In the genomic region with DNA sequence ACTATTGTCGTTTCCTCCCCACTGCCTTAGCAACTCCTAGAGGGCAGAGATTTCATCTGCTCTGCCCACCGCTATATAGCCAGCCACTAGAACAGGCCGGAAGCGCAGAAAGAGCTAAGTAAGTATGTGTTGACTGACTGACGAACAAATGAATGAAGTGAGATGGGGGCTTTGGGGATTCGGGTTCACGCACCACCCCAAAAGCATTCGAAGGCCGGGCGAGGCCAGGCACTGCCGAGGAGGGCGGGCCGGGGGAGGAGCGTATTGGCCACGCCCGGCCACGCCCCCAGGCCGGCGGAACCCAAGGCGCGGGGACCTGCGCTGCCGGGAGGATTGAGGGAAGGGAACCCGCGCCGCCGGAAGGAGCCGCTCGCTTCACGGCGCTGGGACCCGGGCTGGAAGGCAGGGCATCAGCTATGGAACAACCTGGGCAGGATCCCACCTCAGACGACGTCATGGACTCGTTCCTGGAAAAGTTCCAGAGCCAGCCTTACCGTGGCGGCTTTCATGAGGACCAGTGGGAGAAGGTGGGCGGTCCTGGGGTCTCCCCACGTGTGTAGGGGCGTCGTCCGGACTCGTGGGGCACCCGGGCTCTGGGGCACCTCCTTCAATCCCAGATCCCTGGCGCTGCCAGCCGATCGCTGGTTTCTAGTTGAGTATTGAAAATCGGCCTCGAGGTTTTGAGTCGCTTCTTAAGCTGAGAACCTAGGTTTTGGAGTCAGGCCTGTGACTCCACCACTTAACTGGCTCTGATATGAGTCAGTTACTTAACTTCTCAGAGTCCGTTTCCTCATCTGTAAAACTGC, we compare ENCODE assay signal across 1 cellular context.
TF ChIP-seq lines count a peak whose summit lies in the region.

A gene with protein sequence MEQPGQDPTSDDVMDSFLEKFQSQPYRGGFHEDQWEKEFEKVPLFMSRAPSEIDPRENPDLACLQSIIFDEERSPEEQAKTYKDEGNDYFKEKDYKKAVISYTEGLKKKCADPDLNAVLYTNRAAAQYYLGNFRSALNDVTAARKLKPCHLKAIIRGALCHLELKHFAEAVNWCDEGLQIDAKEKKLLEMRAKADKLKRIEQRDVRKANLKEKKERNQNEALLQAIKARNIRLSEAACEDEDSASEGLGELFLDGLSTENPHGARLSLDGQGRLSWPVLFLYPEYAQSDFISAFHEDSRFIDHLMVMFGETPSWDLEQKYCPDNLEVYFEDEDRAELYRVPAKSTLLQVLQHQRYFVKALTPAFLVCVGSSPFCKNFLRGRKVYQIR (plus strand): TSS at position 369 of the 806 bp plus-strand sequence. CDS start 48 bp downstream, at position 417.

TF ChIP-seq in K562, 482 proteins besides CTCF, POLR2A, EP300 and RAD21 (continued from another document and continues in another):
- TF ChIP-seq, protein P1, sequence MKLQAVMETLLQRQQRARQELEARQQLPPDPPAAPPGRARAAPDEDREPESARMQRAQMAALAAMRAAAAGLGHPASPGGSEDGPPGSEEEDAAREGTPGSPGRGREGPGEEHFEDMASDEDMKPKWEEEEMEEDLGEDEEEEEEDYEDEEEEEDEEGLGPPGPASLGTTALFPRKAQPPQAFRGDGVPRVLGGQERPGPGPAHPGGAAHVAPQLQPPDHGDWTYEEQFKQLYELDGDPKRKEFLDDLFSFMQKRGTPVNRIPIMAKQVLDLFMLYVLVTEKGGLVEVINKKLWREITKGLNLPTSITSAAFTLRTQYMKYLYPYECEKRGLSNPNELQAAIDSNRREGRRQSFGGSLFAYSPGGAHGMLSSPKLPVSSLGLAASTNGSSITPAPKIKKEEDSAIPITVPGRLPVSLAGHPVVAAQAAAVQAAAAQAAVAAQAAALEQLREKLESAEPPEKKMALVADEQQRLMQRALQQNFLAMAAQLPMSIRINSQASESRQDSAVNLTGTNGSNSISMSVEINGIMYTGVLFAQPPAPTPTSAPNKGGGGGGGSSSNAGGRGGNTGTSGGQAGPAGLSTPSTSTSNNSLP (IDR thresholded peaks at IDR 0.05; ENCODE audit: borderline replicate concordance, low read depth, low read length): 0 out of 2 replicates have a peak, but pooled peaks have one; percentile 47
- TF ChIP-seq HDAC2 (IDR thresholded peaks at IDR 0.05): peak; percentile 83; the same call in 1 of the 2 replicates
- no peak for TF ChIP-seq THRAP3 (IDR thresholded peaks at IDR 0.05; ENCODE audit: borderline replicate concordance)
- TF ChIP-seq ZFP30 (CRISPR knock-in tag; IDR thresholded peaks at IDR 0.05; ENCODE audit: borderline replicate concordance): no peak
- TF ChIP-seq HNRNPK (IDR thresholded peaks at IDR 0.05; ENCODE audit: low read depth, low read length, poor library complexity, severe bottlenecking): no peak
- TF ChIP-seq EHMT2 (IDR thresholded peaks at IDR 0.05): no peak
- TF ChIP-seq, protein P2, sequence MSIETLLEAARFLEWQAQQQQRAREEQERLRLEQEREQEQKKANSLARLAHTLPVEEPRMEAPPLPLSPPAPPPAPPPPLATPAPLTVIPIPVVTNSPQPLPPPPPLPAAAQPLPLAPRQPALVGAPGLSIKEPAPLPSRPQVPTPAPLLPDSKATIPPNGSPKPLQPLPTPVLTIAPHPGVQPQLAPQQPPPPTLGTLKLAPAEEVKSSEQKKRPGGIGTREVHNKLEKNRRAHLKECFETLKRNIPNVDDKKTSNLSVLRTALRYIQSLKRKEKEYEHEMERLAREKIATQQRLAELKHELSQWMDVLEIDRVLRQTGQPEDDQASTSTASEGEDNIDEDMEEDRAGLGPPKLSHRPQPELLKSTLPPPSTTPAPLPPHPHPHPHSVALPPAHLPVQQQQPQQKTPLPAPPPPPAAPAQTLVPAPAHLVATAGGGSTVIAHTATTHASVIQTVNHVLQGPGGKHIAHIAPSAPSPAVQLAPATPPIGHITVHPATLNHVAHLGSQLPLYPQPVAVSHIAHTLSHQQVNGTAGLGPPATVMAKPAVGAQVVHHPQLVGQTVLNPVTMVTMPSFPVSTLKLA (conservative IDR thresholded peaks at IDR 0.05): peak; percentile 92 to 96
- TF ChIP-seq ZNF232 (CRISPR knock-in tag; IDR thresholded peaks at IDR 0.05): 0 out of 2 replicates have a peak, but pooled peaks have one; percentile 42
- no peak for TF ChIP-seq FUS (optimal IDR thresholded peaks at IDR 0.05; ENCODE audit: low read depth, low read length)
- TF ChIP-seq TBL1XR1 (IDR thresholded peaks at IDR 0.05; ENCODE audit: low read length in 2 of 2): peak; percentile 26 to 61; a peak in 2 of 4 replicates
- TF ChIP-seq CHD2 (IDR thresholded peaks at IDR 0.05; ENCODE audit: low read depth, low read length): 0 out of 2 replicates have a peak, but pooled peaks have one; percentile 9
- no peak for TF ChIP-seq HIVEP1 (CRISPR knock-in tag; IDR thresholded peaks at IDR 0.05)
- TF ChIP-seq FIP1L1 (IDR thresholded peaks at IDR 0.05; ENCODE audit: low read depth, low read length, poor library complexity, severe bottlenecking): peak; percentile 97
- peak; percentile 88 for TF ChIP-seq PML (IDR thresholded peaks at IDR 0.05; ENCODE audit: low read length)
- TF ChIP-seq ZKSCAN3 (CRISPR knock-in tag; IDR thresholded peaks at IDR 0.05): no peak
- TF ChIP-seq BACH1 (tag; IDR thresholded peaks at IDR 0.05): no peak
- TF ChIP-seq, protein P3, sequence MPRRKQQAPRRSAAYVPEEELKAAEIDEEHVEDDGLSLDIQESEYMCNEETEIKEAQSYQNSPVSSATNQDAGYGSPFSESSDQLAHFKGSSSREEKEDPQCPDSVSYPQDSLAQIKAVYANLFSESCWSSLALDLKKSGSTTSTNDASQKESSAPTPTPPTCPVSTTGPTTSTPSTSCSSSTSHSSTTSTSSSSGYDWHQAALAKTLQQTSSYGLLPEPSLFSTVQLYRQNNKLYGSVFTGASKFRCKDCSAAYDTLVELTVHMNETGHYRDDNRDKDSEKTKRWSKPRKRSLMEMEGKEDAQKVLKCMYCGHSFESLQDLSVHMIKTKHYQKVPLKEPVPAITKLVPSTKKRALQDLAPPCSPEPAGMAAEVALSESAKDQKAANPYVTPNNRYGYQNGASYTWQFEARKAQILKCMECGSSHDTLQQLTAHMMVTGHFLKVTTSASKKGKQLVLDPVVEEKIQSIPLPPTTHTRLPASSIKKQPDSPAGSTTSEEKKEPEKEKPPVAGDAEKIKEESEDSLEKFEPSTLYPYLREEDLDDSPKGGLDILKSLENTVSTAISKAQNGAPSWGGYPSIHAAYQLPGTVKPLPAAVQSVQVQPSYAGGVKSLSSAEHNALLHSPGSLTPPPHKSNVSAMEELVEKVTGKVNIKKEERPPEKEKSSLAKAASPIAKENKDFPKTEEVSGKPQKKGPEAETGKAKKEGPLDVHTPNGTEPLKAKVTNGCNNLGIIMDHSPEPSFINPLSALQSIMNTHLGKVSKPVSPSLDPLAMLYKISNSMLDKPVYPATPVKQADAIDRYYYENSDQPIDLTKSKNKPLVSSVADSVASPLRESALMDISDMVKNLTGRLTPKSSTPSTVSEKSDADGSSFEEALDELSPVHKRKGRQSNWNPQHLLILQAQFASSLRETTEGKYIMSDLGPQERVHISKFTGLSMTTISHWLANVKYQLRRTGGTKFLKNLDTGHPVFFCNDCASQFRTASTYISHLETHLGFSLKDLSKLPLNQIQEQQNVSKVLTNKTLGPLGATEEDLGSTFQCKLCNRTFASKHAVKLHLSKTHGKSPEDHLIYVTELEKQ (CRISPR knock-in tag; IDR thresholded peaks at IDR 0.05): no peak
- TF ChIP-seq NFE2 (IDR thresholded peaks at IDR 0.05; ENCODE audit: low read depth): peak; percentile 19; the same call in 1 of the 2 replicates
- TF ChIP-seq ZBTB7A (IDR thresholded peaks at IDR 0.05; ENCODE audit: borderline replicate concordance, control insufficient read depth, low read depth, low read length): peak; percentile 69; the same call in 1 of the 2 replicates
- TF ChIP-seq, protein P4, sequence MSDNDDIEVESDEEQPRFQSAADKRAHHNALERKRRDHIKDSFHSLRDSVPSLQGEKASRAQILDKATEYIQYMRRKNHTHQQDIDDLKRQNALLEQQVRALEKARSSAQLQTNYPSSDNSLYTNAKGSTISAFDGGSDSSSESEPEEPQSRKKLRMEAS (CRISPR knock-in tag; IDR thresholded peaks at IDR 0.05): peak; percentile 86
- TF ChIP-seq MAZ (CRISPR knock-in tag; conservative IDR thresholded peaks at IDR 0.05 in 1 of 2, IDR thresholded peaks at IDR 0.05 in 1 of 2): peak; percentile 89 to 97
- peak; percentile 98 for TF ChIP-seq NCOA1 (IDR thresholded peaks at IDR 0.05; ENCODE audit: low read depth)
- TF ChIP-seq, protein P5, sequence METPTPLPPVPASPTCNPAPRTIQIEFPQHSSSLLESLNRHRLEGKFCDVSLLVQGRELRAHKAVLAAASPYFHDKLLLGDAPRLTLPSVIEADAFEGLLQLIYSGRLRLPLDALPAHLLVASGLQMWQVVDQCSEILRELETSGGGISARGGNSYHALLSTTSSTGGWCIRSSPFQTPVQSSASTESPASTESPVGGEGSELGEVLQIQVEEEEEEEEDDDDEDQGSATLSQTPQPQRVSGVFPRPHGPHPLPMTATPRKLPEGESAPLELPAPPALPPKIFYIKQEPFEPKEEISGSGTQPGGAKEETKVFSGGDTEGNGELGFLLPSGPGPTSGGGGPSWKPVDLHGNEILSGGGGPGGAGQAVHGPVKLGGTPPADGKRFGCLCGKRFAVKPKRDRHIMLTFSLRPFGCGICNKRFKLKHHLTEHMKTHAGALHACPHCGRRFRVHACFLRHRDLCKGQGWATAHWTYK (CRISPR knock-in tag; IDR thresholded peaks at IDR 0.05): peak; percentile 74; the same call in 1 of the 2 replicates
- TF ChIP-seq, protein P6, sequence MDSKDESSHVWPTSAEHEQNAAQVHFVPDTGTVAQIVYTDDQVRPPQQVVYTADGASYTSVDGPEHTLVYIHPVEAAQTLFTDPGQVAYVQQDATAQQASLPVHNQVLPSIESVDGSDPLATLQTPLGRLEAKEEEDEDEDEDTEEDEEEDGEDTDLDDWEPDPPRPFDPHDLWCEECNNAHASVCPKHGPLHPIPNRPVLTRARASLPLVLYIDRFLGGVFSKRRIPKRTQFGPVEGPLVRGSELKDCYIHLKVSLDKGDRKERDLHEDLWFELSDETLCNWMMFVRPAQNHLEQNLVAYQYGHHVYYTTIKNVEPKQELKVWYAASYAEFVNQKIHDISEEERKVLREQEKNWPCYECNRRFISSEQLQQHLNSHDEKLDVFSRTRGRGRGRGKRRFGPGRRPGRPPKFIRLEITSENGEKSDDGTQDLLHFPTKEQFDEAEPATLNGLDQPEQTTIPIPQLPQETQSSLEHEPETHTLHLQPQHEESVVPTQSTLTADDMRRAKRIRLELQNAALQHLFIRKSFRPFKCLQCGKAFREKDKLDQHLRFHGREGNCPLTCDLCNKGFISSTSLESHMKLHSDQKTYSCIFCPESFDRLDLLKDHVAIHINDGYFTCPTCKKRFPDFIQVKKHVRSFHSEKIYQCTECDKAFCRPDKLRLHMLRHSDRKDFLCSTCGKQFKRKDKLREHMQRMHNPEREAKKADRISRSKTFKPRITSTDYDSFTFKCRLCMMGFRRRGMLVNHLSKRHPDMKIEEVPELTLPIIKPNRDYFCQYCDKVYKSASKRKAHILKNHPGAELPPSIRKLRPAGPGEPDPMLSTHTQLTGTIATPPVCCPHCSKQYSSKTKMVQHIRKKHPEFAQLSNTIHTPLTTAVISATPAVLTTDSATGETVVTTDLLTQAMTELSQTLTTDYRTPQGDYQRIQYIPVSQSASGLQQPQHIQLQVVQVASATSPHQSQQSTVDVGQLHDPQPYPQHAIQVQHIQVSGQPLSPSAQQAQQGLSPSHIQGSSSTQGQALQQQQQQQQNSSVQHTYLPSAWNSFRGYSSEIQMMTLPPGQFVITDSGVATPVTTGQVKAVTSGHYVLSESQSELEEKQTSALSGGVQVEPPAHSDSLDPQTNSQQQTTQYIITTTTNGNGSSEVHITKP (IDR thresholded peaks at IDR 0.05; ENCODE audit: partially characterized antibody): peak; percentile 35
- peak; percentile 82 for TF ChIP-seq ZNF24 (IDR thresholded peaks at IDR 0.05)
- no peak for TF ChIP-seq ATF1 (CRISPR knock-in tag; IDR thresholded peaks at IDR 0.05)
- peak; percentile 84 for TF ChIP-seq ATF1 (tag; IDR thresholded peaks at IDR 0.05)
- TF ChIP-seq, protein P7, sequence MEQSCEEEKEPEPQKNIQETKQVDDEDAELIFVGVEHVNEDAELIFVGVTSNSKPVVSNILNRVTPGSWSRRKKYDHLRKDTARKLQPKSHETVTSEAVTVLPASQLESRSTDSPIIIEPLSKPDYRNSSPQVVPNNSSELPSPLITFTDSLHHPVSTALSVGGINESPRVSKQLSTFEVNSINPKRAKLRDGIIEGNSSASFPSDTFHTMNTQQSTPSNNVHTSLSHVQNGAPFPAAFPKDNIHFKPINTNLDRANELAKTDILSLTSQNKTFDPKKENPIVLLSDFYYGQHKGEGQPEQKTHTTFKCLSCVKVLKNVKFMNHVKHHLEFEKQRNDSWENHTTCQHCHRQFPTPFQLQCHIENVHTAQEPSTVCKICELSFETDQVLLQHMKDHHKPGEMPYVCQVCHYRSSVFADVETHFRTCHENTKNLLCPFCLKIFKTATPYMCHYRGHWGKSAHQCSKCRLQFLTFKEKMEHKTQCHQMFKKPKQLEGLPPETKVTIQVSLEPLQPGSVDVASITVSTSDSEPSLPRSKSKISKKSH (CRISPR knock-in tag; IDR thresholded peaks at IDR 0.05): no peak
- TF ChIP-seq NR2C2 (CRISPR knock-in tag; IDR thresholded peaks at IDR 0.05): peak; percentile 81; the same call in 1 of the 2 replicates
- TF ChIP-seq NR2C2 (tag; IDR thresholded peaks at IDR 0.05): peak; percentile 53; the same call in 1 of the 2 replicates
- peak; percentile 61 for TF ChIP-seq SOX6 (IDR thresholded peaks at IDR 0.05)
- no peak for TF ChIP-seq SRSF7 (optimal IDR thresholded peaks at IDR 0.05; ENCODE audit: low read depth, low read length)
- TF ChIP-seq SAP30 (IDR thresholded peaks at IDR 0.05; ENCODE audit: borderline replicate concordance, insufficient read depth, low read depth, low read length, poor library complexity, severe bottlenecking): peak; percentile 96
- peak; percentile 39; the same call in 1 of the 2 replicates for TF ChIP-seq TEAD4 (IDR thresholded peaks at IDR 0.05; ENCODE audit: low read length)
- no peak for TF ChIP-seq TEAD4 (CRISPR knock-in tag; IDR thresholded peaks at IDR 0.05; ENCODE audit: borderline replicate concordance)
- peak; percentile 64; the same call in 1 of the 2 replicates for TF ChIP-seq OTX1 (CRISPR knock-in tag; IDR thresholded peaks at IDR 0.05)
- TF ChIP-seq ZNF316 (IDR thresholded peaks at IDR 0.05): no peak
- TF ChIP-seq HCFC1 (IDR thresholded peaks at IDR 0.05; ENCODE audit: low read depth, low read length): peak; percentile 90
- TF ChIP-seq ZBTB1 (CRISPR knock-in tag; IDR thresholded peaks at IDR 0.05; ENCODE audit: borderline replicate concordance, low read depth): 0 out of 2 replicates have a peak, but pooled peaks have one; percentile 56
- no peak for TF ChIP-seq FOXA1 (IDR thresholded peaks at IDR 0.05; ENCODE audit: borderline replicate concordance)
- 0 out of 2 replicates have a peak, but pooled peaks have one; percentile 59 for TF ChIP-seq NR1H2 (CRISPR knock-in tag; IDR thresholded peaks at IDR 0.05)
- no peak for TF ChIP-seq SIRT6 (IDR thresholded peaks at IDR 0.05; ENCODE audit: low read depth, low read length)
- 0 out of 2 replicates have a peak, but pooled peaks have one; percentile 49 for TF ChIP-seq FOXK1 (CRISPR knock-in tag; IDR thresholded peaks at IDR 0.05; ENCODE audit: borderline replicate concordance)
- TF ChIP-seq, protein P8, sequence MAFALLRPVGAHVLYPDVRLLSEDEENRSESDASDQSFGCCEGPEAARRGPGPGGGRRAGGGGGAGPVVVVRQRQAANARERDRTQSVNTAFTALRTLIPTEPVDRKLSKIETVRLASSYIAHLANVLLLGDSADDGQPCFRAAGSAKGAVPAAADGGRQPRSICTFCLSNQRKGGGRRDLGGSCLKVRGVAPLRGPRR (CRISPR knock-in tag; IDR thresholded peaks at IDR 0.05): no peak; the same call in 1 of the 2 replicates
- TF ChIP-seq ZEB2 (IDR thresholded peaks at IDR 0.05): peak; percentile 98
